ENCODE assay signal across 30 cellular contexts in genomic region chr7:28564755-28565374, GRCh38.
DNase-seq lines count a peak whose midpoint lies in the region; TF ChIP-seq lines count a peak whose summit lies in the region.
"Had no signal": no experiment of that assay in that cellular context is flagged by ENCODE, and none has a peak within 500 bp of the region (broad histone marks: within the 10 kb centered on the region; RNA-seq: fewer than 3 reads in every experiment).

No MANE protein-coding gene starts in this region.

- TF ChIP-seq CTCF in astrocyte of the spinal cord (IDR thresholded peaks at IDR 0.05; ENCODE audit: low read depth, low read length) (no peak), nephron (IDR thresholded peaks at IDR 0.05; ENCODE audit: unreplicated experiment in 3 of 3) (no peak), Calu3 (IDR thresholded peaks at IDR 0.05; ENCODE audit: unreplicated experiment) (no peak), testis (IDR thresholded peaks at IDR 0.05) (no peak)

- H3K4me1 Mint-ChIP-seq in nephron: peaks cover 7% of the 10 kb centered on the region
- peaks cover 8% of the 10 kb centered on the region for H3K4me1 Mint-ChIP-seq in Calu3 (ENCODE audit: low read depth, unreplicated experiment)
- H3K4me1 Mint-ChIP-seq: CD4-positive, alpha-beta memory T cell had no signal

- intact Hi-C loops in Calu3 (cut with micrococcal nuclease; ENCODE audit: unreplicated experiment) (no loop called here), testis (cut with DNase I; ENCODE audit: low total_unique reads) (no loop called here)

- no peaks in the 10 kb centered on the region for H3K9me3 ChIP-seq in testis
- H3K9me3 ChIP-seq: Caco-2, Peyer's patch, SK-N-SH had no signal

- H3K4me3 Mint-ChIP-seq in nephron (no peak overlapping the region), Calu3 (ENCODE audit: low read depth, unreplicated experiment) (no peak overlapping the region)
- H3K4me3 Mint-ChIP-seq: CD4-positive, alpha-beta memory T cell; GM23338; H9 had no signal

- 87% methylated on average over 3 to 4 of the region's 4 CpGs for WGBS in testis, 2 donors

- H3K27me3 Mint-ChIP-seq in nephron (ENCODE audit: low read depth) (peaks cover 10% of the 10 kb centered on the region), Calu3 (ENCODE audit: unreplicated experiment) (no peaks in the 10 kb centered on the region)
- H3K27me3 Mint-ChIP-seq: CD4-positive, alpha-beta memory T cell had no signal

- CTCF ChIA-PET in Calu3 (lab: Charles Lee): interaction anchor here (1.5 kb wide), 1 partner anchor 10 kb away, joined by 5 read pairs; no protein-coding TSS in a partner anchor

- no peaks in the 10 kb centered on the region for H3K36me3 ChIP-seq in testis (ENCODE audit: low read depth, missing control alignments)
- H3K36me3 ChIP-seq: Peyer's patch had no signal

- DNase-seq in AG08395 (ENCODE audit: low spot score) (peak; percentile 18), GM04504 (ENCODE audit: low read depth) (peak; percentile 7), astrocyte of the spinal cord (ENCODE audit: low read depth, low spot score) (peak; percentile 56), Calu3 (no peak), cerebellum (ENCODE audit: low spot score) (no peak), testis (no peak), NCI-H2081 (lab: John Stamatoyannopoulos, UW) (no peak)
- DNase-seq: C1 segment of cervical spinal cord; Caco-2; CD4-positive, alpha-beta memory T cell; DMS 273 treated with DMSO at 0.1 percent for 48 hours; DMS79; EL; GDM1; H9; KG1; MM.1S; NCI-H1417; NCI-H1694; NCI-H2029 treated with DMSO at 0.1 percent for 48 hours; NCI-H2227 treated with DMSO at 0.1 percent for 48 hours; NCI-H510A; NCI-H69; OCI-M1; Peyer's patch; SK-N-SH; SW 1271 had no signal

- no TSS peak for BruUV-seq in Calu3 (replicated peaks; lab: Mats Ljungman, UMichigan)

- H3K4me3 ChIP-seq in astrocyte of the spinal cord (ENCODE audit: low read depth, low read length): no peak overlapping the region
- H3K4me3 ChIP-seq in testis: no peak overlapping the region
- H3K4me3 ChIP-seq: GM23338, Peyer's patch had no signal

- no peaks in the 10 kb centered on the region for H3K4me1 ChIP-seq in testis
- H3K4me1 ChIP-seq: Caco-2, Peyer's patch had no signal

- no peak overlapping the region for H3K27ac ChIP-seq in testis
- H3K27ac ChIP-seq: 22Rv1, Peyer's patch had no signal

- no peaks in the 10 kb centered on the region for H3K36me3 Mint-ChIP-seq in nephron (ENCODE audit: low read depth)
- H3K36me3 Mint-ChIP-seq in Calu3 (ENCODE audit: insufficient read depth, unreplicated experiment): no peaks in the 10 kb centered on the region
- H3K36me3 Mint-ChIP-seq: CD4-positive, alpha-beta memory T cell had no signal

- H3K27me3 ChIP-seq in testis: no peaks in the 10 kb centered on the region
- H3K27me3 ChIP-seq: Peyer's patch had no signal

- no peak for TF ChIP-seq POLR2A in testis (IDR thresholded peaks at IDR 0.05)

- H3K27ac Mint-ChIP-seq in nephron (peak overlapping the region; percentile 14 to 44 (median 41)), Calu3 (ENCODE audit: unreplicated experiment) (no peak overlapping the region)
- H3K27ac Mint-ChIP-seq: CD4-positive, alpha-beta memory T cell; GM23338; H9 had no signal

- in situ Hi-C loops in astrocyte of the spinal cord (cut with HindIII; ENCODE audit: low sequenced_read_pairs): no loop called here

- H3K9me3 Mint-ChIP-seq in nephron: no peaks in the 10 kb centered on the region
- no peaks in the 10 kb centered on the region for H3K9me3 Mint-ChIP-seq in Calu3 (ENCODE audit: low read depth, unreplicated experiment)
- H3K9me3 Mint-ChIP-seq: GM23338, H9 had no signal

Comparison
In these comparisons a context has a peak if more than half of its experiments do, and no peak if none do; other contexts are left out.
1. DNase-seq: peak in AG08395 (single experiment), GM04504 (single experiment) and astrocyte of the spinal cord (single experiment); none in Calu3 (single experiment), cerebellum (single experiment), testis (single experiment) and NCI-H2081 (0 of 2).